Comparison of ENCODE assay signal across 16 cellular contexts in the genomic region with DNA sequence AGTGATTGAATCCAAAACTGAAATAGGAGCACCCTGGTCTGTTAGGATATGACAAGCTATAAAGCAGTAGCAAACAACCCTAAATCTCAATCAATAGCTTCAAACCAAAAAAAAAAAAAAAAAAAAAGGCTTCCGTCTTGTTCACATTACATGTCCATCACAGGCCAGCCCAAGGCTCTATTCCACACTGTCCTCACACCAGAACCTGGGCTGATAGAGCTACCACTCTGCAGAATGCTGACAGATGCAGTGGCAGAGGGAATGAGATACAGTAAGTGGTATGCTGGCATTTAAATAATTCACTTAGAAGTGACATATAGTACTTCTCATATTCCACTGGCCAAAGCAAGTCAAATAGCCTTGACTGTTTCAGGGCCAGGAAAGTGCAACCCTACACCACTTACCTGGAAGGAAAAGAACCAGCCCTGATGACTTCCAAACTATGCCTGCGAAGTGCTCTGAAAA. TPM values are rescaled to one million over a fixed set of nuclear protein-coding genes. Genes with fewer than 3 reads are reported as not detected.
A peak's percentile ranks its signal among the peaks of the same experiment; 100 is the strongest.
DNase-seq lines count a peak whose midpoint lies in the region; ATAC-seq and TF ChIP-seq lines count a peak whose summit lies in the region.
"Had no signal": no experiment of that assay in that cellular context is flagged by ENCODE, and none has a peak within 500 bp of the region (broad histone marks: within the 10 kb centered on the region; RNA-seq: fewer than 3 reads in every experiment).

No MANE protein-coding gene starts in this region.

- peaks cover 51% of the 10 kb centered on the region for H3K4me1 Mint-ChIP-seq in memory B cell
- H3K4me1 Mint-ChIP-seq in CD4-positive, alpha-beta T cell (ENCODE audit: low read depth) = peaks cover 54% of the 10 kb centered on the region

- no peak for TF ChIP-seq CTCF in GM20000 (IDR thresholded peaks at IDR 0.05; ENCODE audit: extremely low read depth, missing control alignments)
- TF ChIP-seq CTCF in CD4-positive, alpha-beta T cell (IDR thresholded peaks at IDR 0.05) = no peak

- H3K9me3 ChIP-seq in CD4-positive, alpha-beta T cell (ENCODE audit: control insufficient read depth, low read length) = no peaks in the 10 kb centered on the region

- H3K27ac Mint-ChIP-seq in memory B cell = peak overlapping the region; percentile 53
- no peak overlapping the region for H3K27ac Mint-ChIP-seq in CD4-positive, alpha-beta T cell
- H3K27ac Mint-ChIP-seq: dendritic cell treated with granulocyte-macrophage colony-stimulating factor and Interleukin-4, amounts not matched to agents 40 ng/mL and 50 ng/mL, for 4 days had no signal

- CTCF ChIA-PET in CD4-positive, alpha-beta T cell (lab: Charles Lee) = no interaction called here

- H3K36me3 Mint-ChIP-seq in memory B cell = peaks cover 15% of the 10 kb centered on the region
- H3K36me3 Mint-ChIP-seq in CD4-positive, alpha-beta T cell (ENCODE audit: low read depth) = peaks cover 15% of the 10 kb centered on the region

- no peaks in the 10 kb centered on the region for H3K27me3 Mint-ChIP-seq in memory B cell
- no peaks in the 10 kb centered on the region for H3K27me3 Mint-ChIP-seq in CD4-positive, alpha-beta T cell
- H3K27me3 Mint-ChIP-seq: dendritic cell treated with granulocyte-macrophage colony-stimulating factor and Interleukin-4, amounts not matched to agents 40 ng/mL and 50 ng/mL, for 4 days had no signal

- H3K27me3 ChIP-seq in CD4-positive, alpha-beta T cell (ENCODE audit: control insufficient read depth, insufficient read depth, low read length) = no peaks in the 10 kb centered on the region

- H3K4me3 Mint-ChIP-seq in memory B cell = no peak overlapping the region
- H3K4me3 Mint-ChIP-seq in CD4-positive, alpha-beta T cell = no peak overlapping the region
- H3K4me3 Mint-ChIP-seq: dendritic cell treated with granulocyte-macrophage colony-stimulating factor and Interleukin-4, amounts not matched to agents 40 ng/mL and 50 ng/mL, for 4 days had no signal

- ATAC-seq in memory B cell (ENCODE audit: low read depth) = no peak
- ATAC-seq in CD4-positive, alpha-beta T cell (ENCODE audit: poor library complexity) = no peak
- ATAC-seq in HG02970 (IDR thresholded peaks at IDR 0.05; ENCODE audit: low FRiP score, unreplicated experiment) = no peak

- intact Hi-C loops in CD4-positive, alpha-beta T cell (cut with DNase I, micrococcal nuclease) = no loop called here

- POLR2A ChIA-PET in CD4-positive, alpha-beta T cell (lab: Charles Lee) = no interaction called here

- H3K27ac ChIP-seq in CD4-positive, alpha-beta T cell (ENCODE audit: low read depth, low read length) = no peak overlapping the region
- H3K27ac ChIP-seq: skin epidermis had no signal

- DNase-seq in NCI-H2029 (lab: John Stamatoyannopoulos, UW) (peak; percentile 5), NCI-H2029 treated with DMSO at 0.1 percent for 48 hours (lab: John Stamatoyannopoulos, UW) (no peak), GM20000 (ENCODE audit: low spot score) (peak; percentile 83), memory B cell (ENCODE audit: low spot score in 2 of 2) (no peak), SW480 (ENCODE audit: low spot score) (no peak)
- peak; percentile 50 to 52 for DNase-seq in activated T-cell treated with anti-CD3 and anti-CD28 coated beads, Interleukin-2, amount 50 U/mL, for 48 hours
- DNase-seq in CD4-positive, alpha-beta T cell = no peak
- DNase-seq: 8988T, hypothalamus, IMR-90, NCI-H1694, NCI-H82, SIG-M5 had no signal

- H3K9me3 Mint-ChIP-seq in memory B cell = peaks cover 2% of the 10 kb centered on the region
- H3K9me3 Mint-ChIP-seq in CD4-positive, alpha-beta T cell = no peaks in the 10 kb centered on the region
- H3K9me3 Mint-ChIP-seq: dendritic cell treated with granulocyte-macrophage colony-stimulating factor and Interleukin-4, amounts not matched to agents 40 ng/mL and 50 ng/mL, for 4 days had no signal

RNA-seq across cellular contexts. Expression of gene CDCA7L, which starts 5.8 kb away (rescaled TPM):
- total RNA-seq in CD4-positive, alpha-beta T cell = 10 to 100 TPM; 23.1 to 23.7 TPM

Comparison
In these comparisons a context has a peak if more than half of its experiments do, and no peak if none do; other contexts are left out.
1. DNase-seq: peak in NCI-H2029 (single experiment), GM20000 (single experiment) and activated T-cell treated with anti-CD3 and anti-CD28 coated beads, Interleukin-2, amount 50 U/mL, for 48 hours (2 of 2); none in NCI-H2029 treated with DMSO at 0.1 percent for 48 hours (single experiment), memory B cell (0 of 2), CD4-positive, alpha-beta T cell (0 of 10) and SW480 (single experiment).